ENCODE assay signal across 15 cellular contexts in genomic region chr17:72004476-72005331, GRCh38.
DNase-seq lines count a peak whose midpoint lies in the region; ATAC-seq and TF ChIP-seq lines count a peak whose summit lies in the region.
"Had no signal": no experiment of that assay in that cellular context is flagged by ENCODE, and none has a peak within 500 bp of the region (broad histone marks: within the 10 kb centered on the region; RNA-seq: fewer than 3 reads in every experiment).

No MANE protein-coding gene starts in this region.

- H3K9me3 ChIP-seq in skeletal muscle satellite cell (replicated peaks; ENCODE audit: low read length), result no peaks in the 10 kb centered on the region
- no peaks in the 10 kb centered on the region for H3K9me3 ChIP-seq in testis
- H3K9me3 ChIP-seq: ovary, transverse colon had no signal

- TF ChIP-seq POLR2A in testis (IDR thresholded peaks at IDR 0.05), result no peak

- H3K27me3 Mint-ChIP-seq in activated T-cell treated with anti-CD3 and anti-CD28 coated beads, Interleukin-2, amount 50 U/mL, for 72 hours (ENCODE audit: low read depth), result no peaks in the 10 kb centered on the region

- DNase-seq in activated T-cell treated with anti-CD3 and anti-CD28 coated beads, Interleukin-2, amount 50 U/mL, for 72 hours, result no peak
- DNase-seq in activated T-cell treated with anti-CD3 and anti-CD28 coated beads for 4 hours (no peak), cerebellar nuclear complex (lab: John Stamatoyannopoulos, UW) (no peak), HUDEP-2 (lab: John Stamatoyannopoulos, UW; ENCODE audit: unreplicated experiment in 76 of 76) (no peak), testis (no peak)
- DNase-seq: activated CD4-positive, alpha-beta T cell treated with anti-CD3 and anti-CD28 coated beads for 48 hours; amniotic stem cell; NCI-H2081; ovary; SHP77 treated with DMSO at 0.1 percent for 48 hours; stimulated activated CD4-positive, alpha-beta T cell treated with anti-CD3 and anti-CD28 coated beads, Interleukin-4, amount 100 ng/mL, for 24 hours; transverse colon had no signal

- H3K4me2 ChIP-seq in skeletal muscle satellite cell (ENCODE audit: low read length), result peak overlapping the region; percentile 22

- peak overlapping the region in 1 of 2 donors; percentile 67 for H3K4me3 Mint-ChIP-seq in activated T-cell treated with anti-CD3 and anti-CD28 coated beads, Interleukin-2, amount 50 U/mL, for 72 hours

- 77 to 80% methylated on average over 11 of the region's 11 CpGs for WGBS in testis, 2 donors

- intact Hi-C loops in testis (cut with DNase I; ENCODE audit: low total_unique reads), result no loop called here

- H3K4me1 ChIP-seq in skeletal muscle satellite cell (ENCODE audit: control insufficient read depth, insufficient read depth, low read length) (peaks cover 24% of the 10 kb centered on the region), testis (no peaks in the 10 kb centered on the region)
- H3K4me1 ChIP-seq: transverse colon had no signal

- peak overlapping the region; percentile 41 for H3K27ac Mint-ChIP-seq in activated T-cell treated with anti-CD3 and anti-CD28 coated beads, Interleukin-2, amount 50 U/mL, for 72 hours

- H3K9me3 Mint-ChIP-seq in activated T-cell treated with anti-CD3 and anti-CD28 coated beads, Interleukin-2, amount 50 U/mL, for 72 hours, result peaks cover 0 to 2% of the 10 kb centered on the region in 2 donors

- no peaks in the 10 kb centered on the region for H3K4me1 Mint-ChIP-seq in activated T-cell treated with anti-CD3 and anti-CD28 coated beads, Interleukin-2, amount 50 U/mL, for 72 hours (ENCODE audit: low read depth)

- no peak overlapping the region for H3K27ac ChIP-seq in testis
- H3K27ac ChIP-seq: ovary, transverse colon had no signal

- no peak for TF ChIP-seq CTCF in testis (IDR thresholded peaks at IDR 0.05)

- H3K9ac ChIP-seq in skeletal muscle satellite cell (ENCODE audit: low read depth, low read length), result no peak overlapping the region

- H3K4me3 ChIP-seq in skeletal muscle satellite cell (ENCODE audit: low read length) (no peak overlapping the region), testis (no peak overlapping the region)
- H3K4me3 ChIP-seq: ovary, transverse colon had no signal

- ATAC-seq in activated T-cell treated with anti-CD3 and anti-CD28 coated beads, Interleukin-2, amount 50 U/mL, for 72 hours (replicated peaks in 1 of 2), result peak in 1 of 2 donors; percentile 49
- ATAC-seq in GM21786 (IDR thresholded peaks at IDR 0.05; ENCODE audit: unreplicated experiment), result peak; percentile 57
- peak; percentile 61 for ATAC-seq in HG03442 (IDR thresholded peaks at IDR 0.05; ENCODE audit: unreplicated experiment)

- no peaks in the 10 kb centered on the region for H3K36me3 Mint-ChIP-seq in activated T-cell treated with anti-CD3 and anti-CD28 coated beads, Interleukin-2, amount 50 U/mL, for 72 hours (ENCODE audit: insufficient read depth in 2 of 2)

- no peaks in the 10 kb centered on the region for H3K36me3 ChIP-seq in skeletal muscle satellite cell (ENCODE audit: insufficient read depth, low read length)
- no peaks in the 10 kb centered on the region for H3K36me3 ChIP-seq in testis (ENCODE audit: low read depth, missing control alignments)
- H3K36me3 ChIP-seq: ovary, transverse colon had no signal

- H3K27me3 ChIP-seq in skeletal muscle satellite cell (ENCODE audit: control insufficient read depth, insufficient read depth, low read length) (no peaks in the 10 kb centered on the region), testis (no peaks in the 10 kb centered on the region)
- H3K27me3 ChIP-seq: ovary, transverse colon had no signal
